In the genomic region with DNA sequence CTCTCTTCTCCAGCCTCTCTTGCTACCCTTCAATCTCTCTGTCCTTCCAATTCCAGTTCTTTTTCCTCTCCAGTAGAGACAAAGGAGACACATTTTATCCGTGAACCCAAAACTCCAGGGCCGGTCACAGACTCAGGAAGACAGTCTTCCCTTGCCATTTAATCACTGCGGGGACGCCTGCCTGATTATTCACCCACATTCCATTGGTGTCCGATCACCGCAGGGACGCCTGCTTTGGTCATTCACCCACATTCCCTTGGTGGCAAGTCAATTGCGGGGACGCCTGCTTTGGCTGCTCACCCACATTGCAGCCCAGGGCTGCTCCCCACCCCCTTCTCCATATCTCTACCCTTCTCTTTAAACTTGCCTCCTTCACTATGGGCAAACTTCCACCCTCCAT, we compare ENCODE assay signal across 9 cellular contexts. TPM values are rescaled to one million over a fixed set of nuclear protein-coding genes. Genes with fewer than 3 reads are reported as not detected.
A peak's percentile ranks its signal among the peaks of the same experiment; 100 is the strongest.
DNase-seq lines count a peak whose midpoint lies in the region; FAIRE-seq and TF ChIP-seq lines count a peak whose summit lies in the region.
"Not testable (repeated sequence)": the region's sequence is repeated elsewhere in the genome, so short reads cannot be mapped to it uniquely, and the experiment has no call there.
"Had no signal": no experiment of that assay in that cellular context is flagged by ENCODE, and none has a peak within 500 bp of the region (broad histone marks: within the 10 kb centered on the region; RNA-seq: fewer than 3 reads in every experiment).

No MANE protein-coding gene starts in this region.

- not testable (repeated sequence) for H3K4me3 ChIP-seq in AG10803 (ENCODE audit: low read length); H1 (ENCODE audit: extremely low read depth in 1 of 4, insufficient read depth in 2 of 4, low read depth in 3 of 4, low read length in 4 of 4)
- peak overlapping the region; percentile 42 for H3K4me3 ChIP-seq in skeletal muscle satellite cell (ENCODE audit: low read length)

- not testable (repeated sequence) for FAIRE-seq in H1 (lab: Jason Lieb, UNC)

- not testable (repeated sequence) for H3K27me3 Mint-ChIP-seq in activated CD4-positive, alpha-beta T cell treated with anti-CD3 and anti-CD28 coated beads, Interleukin-2, amount 10 ng/mL, durations not matched to agents 7 days and 5 days; activated naive CD4-positive, alpha-beta T cell treated with anti-CD3 and anti-CD28 coated beads, Interleukin-2, amount 50 U/mL, for 24 hours

- not testable (repeated sequence) for H3K36me3 Mint-ChIP-seq in activated CD4-positive, alpha-beta T cell treated with anti-CD3 and anti-CD28 coated beads, Interleukin-2, amount 10 ng/mL, durations not matched to agents 7 days and 5 days (ENCODE audit: low read depth); activated naive CD4-positive, alpha-beta T cell treated with anti-CD3 and anti-CD28 coated beads, Interleukin-2, amount 50 U/mL, for 24 hours

- not testable (repeated sequence) for H2BK20ac ChIP-seq in H1 (ENCODE audit: low read length)

- H4K20me1 ChIP-seq in H1 (replicated peaks in 1 of 2; ENCODE audit: control insufficient read depth in 1 of 2, insufficient read depth in 2 of 2, low read length in 2 of 2): not testable (repeated sequence)

- not testable (repeated sequence) for H2BK15ac ChIP-seq in H1 (ENCODE audit: low read length)

- H3K79me1 ChIP-seq in H1 (ENCODE audit: low read depth, low read length): not testable (repeated sequence)

- not testable (repeated sequence) for TF ChIP-seq POLR2A in H1 (IDR thresholded peaks at IDR 0.05; ENCODE audit: control extremely low read depth in 1 of 2, low read depth in 2 of 2, low read length in 2 of 2)

- not testable (repeated sequence) for H3K9me3 ChIP-seq in H1 (ENCODE audit: insufficient read depth in 2 of 2, low read depth in 1 of 2, low read length in 1 of 2); skeletal muscle satellite cell (replicated peaks; ENCODE audit: low read length)

- H3K14ac ChIP-seq in H1 (ENCODE audit: insufficient read length): not testable (repeated sequence)

- not testable (repeated sequence) for H3K4me1 Mint-ChIP-seq in activated CD4-positive, alpha-beta T cell treated with anti-CD3 and anti-CD28 coated beads, Interleukin-2, amount 10 ng/mL, durations not matched to agents 7 days and 5 days
- peaks cover 12% of the 10 kb centered on the region for H3K4me1 Mint-ChIP-seq in activated naive CD4-positive, alpha-beta T cell treated with anti-CD3 and anti-CD28 coated beads, Interleukin-2, amount 50 U/mL, for 24 hours

- CTCF ChIA-PET in activated CD4-positive, alpha-beta T cell treated with anti-CD3 and anti-CD28 coated beads, Interleukin-2, amount 10 ng/mL, durations not matched to agents 7 days and 5 days (lab: Charles Lee): not testable (repeated sequence)
- CTCF ChIA-PET in H1 (lab: Charles Lee; ENCODE audit: partially characterized antibody): interaction anchor here (1.9 kb wide), 1 partner anchor 12 kb away, joined by 12 read pairs; no protein-coding TSS in a partner anchor

- H3K36me3 ChIP-seq in H1 (ENCODE audit: control insufficient read depth in 2 of 4, insufficient read depth in 4 of 4, low read length in 3 of 4); skeletal muscle satellite cell (ENCODE audit: insufficient read depth, low read length): not testable (repeated sequence)

- not testable (repeated sequence) for H3K9ac ChIP-seq in H1 (replicated peaks in 1 of 4; ENCODE audit: extremely low read depth in 1 of 4, low read depth in 3 of 4, low read length in 3 of 4)
- H3K9ac ChIP-seq in skeletal muscle satellite cell (ENCODE audit: low read depth, low read length): peak overlapping the region; percentile 50

- not testable (repeated sequence) for H3K18ac ChIP-seq in H1 (ENCODE audit: extremely low read depth, low read length)

- not testable (repeated sequence) for H3K56ac ChIP-seq in H1 (replicated peaks; ENCODE audit: insufficient read length, low read depth, low read length)

- not testable (repeated sequence) for H2BK5ac ChIP-seq in H1 (ENCODE audit: low read depth, low read length)

- TF ChIP-seq EP300 in Ishikawa (IDR thresholded peaks at IDR 0.05; ENCODE audit: borderline replicate concordance); H1 (IDR thresholded peaks at IDR 0.05; ENCODE audit: borderline replicate concordance in 1 of 2, low read depth in 2 of 2, low read length in 2 of 2): not testable (repeated sequence)

- H3K4me3 Mint-ChIP-seq in activated CD4-positive, alpha-beta T cell treated with anti-CD3 and anti-CD28 coated beads, Interleukin-2, amount 10 ng/mL, durations not matched to agents 7 days and 5 days: peak overlapping the region; percentile 79
- H3K4me3 Mint-ChIP-seq in activated naive CD4-positive, alpha-beta T cell treated with anti-CD3 and anti-CD28 coated beads, Interleukin-2, amount 50 U/mL, for 24 hours: peak overlapping the region; percentile 90

- not testable (repeated sequence) for H3K27ac ChIP-seq in H1 (ENCODE audit: low read depth, low read length)

- H3K23me2 ChIP-seq in H1 (ENCODE audit: low read depth, low read length): not testable (repeated sequence)

- H4K8ac ChIP-seq in H1 (ENCODE audit: extremely low read depth, insufficient read depth, low read length): not testable (repeated sequence)

- not testable (repeated sequence) for H3K9me3 Mint-ChIP-seq in activated CD4-positive, alpha-beta T cell treated with anti-CD3 and anti-CD28 coated beads, Interleukin-2, amount 10 ng/mL, durations not matched to agents 7 days and 5 days; activated naive CD4-positive, alpha-beta T cell treated with anti-CD3 and anti-CD28 coated beads, Interleukin-2, amount 50 U/mL, for 24 hours

- POLR2A ChIA-PET in activated CD4-positive, alpha-beta T cell treated with anti-CD3 and anti-CD28 coated beads, Interleukin-2, amount 10 ng/mL, durations not matched to agents 7 days and 5 days (lab: Charles Lee); H1 (lab: Charles Lee; ENCODE audit: partially characterized antibody): not testable (repeated sequence)

- not testable (repeated sequence) for TF ChIP-seq RAD21 in Ishikawa (IDR thresholded peaks at IDR 0.05; ENCODE audit: low read depth); H1 (IDR thresholded peaks at IDR 0.05 in 1 of 2, conservative IDR thresholded peaks at IDR 0.05 in 1 of 2; ENCODE audit: low read depth in 2 of 2, low read length in 2 of 2)

- H2BK12ac ChIP-seq in H1 (ENCODE audit: low read depth, low read length): not testable (repeated sequence)

- not testable (repeated sequence) for H4K5ac ChIP-seq in H1 (ENCODE audit: insufficient read length, low read depth, low read length)

- 88% methylated on average over 9 of the region's 9 CpGs; no CpG with 5 or more reads in 1 of the 2 experiments for WGBS in H1 (ENCODE audit: extremely low coverage in 1 of 2, insufficient coverage in 1 of 2, insufficient read length in 1 of 2, insufficient replicate concordance in 2 of 2, low coverage in 1 of 2, low lambda C conversion rate in 2 of 2, missing lambda C conversion rate in 1 of 2), 2 experiments

- not testable (repeated sequence) for H3K79me2 ChIP-seq in H1 (ENCODE audit: control insufficient read depth in 1 of 2, insufficient read depth in 2 of 2, low read length in 2 of 2)

- not testable (repeated sequence) for TF ChIP-seq CTCF in AG10803 (conservative IDR thresholded peaks at IDR 0.05; ENCODE audit: low read length); H1 (IDR thresholded peaks at IDR 0.05; ENCODE audit: control extremely low read depth in 1 of 3, insufficient read depth in 1 of 3, low read depth in 1 of 3, low read length in 3 of 3)

- DNase-seq in AG10803 (ENCODE audit: low read depth) (peak; percentile 77), GM03348 (ENCODE audit: low spot score) (peak; percentile 58), RPMI7951 (ENCODE audit: low read depth) (peak; percentile 60)
- not testable (repeated sequence) for DNase-seq in activated CD4-positive, alpha-beta T cell treated with anti-CD3 and anti-CD28 coated beads, Interleukin-2, amount 10 ng/mL, durations not matched to agents 7 days and 5 days; H1 (ENCODE audit: low read depth in 1 of 2, low spot score in 2 of 2)

- not testable (repeated sequence) for H3K4ac ChIP-seq in H1 (replicated peaks; ENCODE audit: insufficient read length, low read depth, low read length)

- not testable (repeated sequence) for H3K23ac ChIP-seq in H1 (ENCODE audit: insufficient read length)

- H3K27me3 ChIP-seq in H1 (replicated peaks in 1 of 4; ENCODE audit: control insufficient read depth in 3 of 4, extremely low read depth in 1 of 4, insufficient read depth in 3 of 4, low read length in 3 of 4); skeletal muscle satellite cell (ENCODE audit: control insufficient read depth, insufficient read depth, low read length): not testable (repeated sequence)

- not testable (repeated sequence) for H2AFZ ChIP-seq in H1 (ENCODE audit: low read length)

- not testable (repeated sequence) for H3K27ac Mint-ChIP-seq in activated CD4-positive, alpha-beta T cell treated with anti-CD3 and anti-CD28 coated beads, Interleukin-2, amount 10 ng/mL, durations not matched to agents 7 days and 5 days; activated naive CD4-positive, alpha-beta T cell treated with anti-CD3 and anti-CD28 coated beads, Interleukin-2, amount 50 U/mL, for 24 hours

- H4K91ac ChIP-seq in H1 (replicated peaks; ENCODE audit: insufficient read length, low read length): not testable (repeated sequence)

- H3K4me2 ChIP-seq in H1 (ENCODE audit: insufficient read depth in 1 of 2, low read depth in 2 of 2, low read length in 2 of 2): not testable (repeated sequence)
- H3K4me2 ChIP-seq in skeletal muscle satellite cell (ENCODE audit: low read length): peak overlapping the region; percentile 69

- H3K4me1 ChIP-seq in H1 (replicated peaks in 1 of 4; ENCODE audit: control insufficient read depth in 3 of 4, insufficient read depth in 4 of 4, low read length in 3 of 4): not testable (repeated sequence)
- H3K4me1 ChIP-seq in skeletal muscle satellite cell (ENCODE audit: control insufficient read depth, insufficient read depth, low read length): peaks cover 11% of the 10 kb centered on the region

- H2BK120ac ChIP-seq in H1 (replicated peaks; ENCODE audit: low read depth, low read length): not testable (repeated sequence)

- not testable (repeated sequence) for H2AK5ac ChIP-seq in H1 (ENCODE audit: low read depth, low read length)

RNA-seq across cellular contexts. Expression of gene ADA, which starts 19.4 kb away (rescaled TPM):
- total RNA-seq in RPMI7951 (2014; rRNA removed; shearing (Covaris generic)): 4.4 and 7.2 TPM in 2 replicates
- total RNA-seq in activated CD4-positive, alpha-beta T cell treated with anti-CD3 and anti-CD28 coated beads, Interleukin-2, amount 10 ng/mL, durations not matched to agents 7 days and 5 days: 100 to 1,000 TPM; 103 to 107 TPM
- total RNA-seq in H1 (2021; fragmentation: NEBNext Ultra II Directional; extraction: Animal tissue kit (Norgen Biotek cat#: 25700)): 19.5 and 19.9 TPM in 2 replicates
- 32.8 and 33.9 TPM in 2 replicates for polyA plus RNA-seq in H1 (2011; rRNA removed)
- polyA plus RNA-seq in H1 (2011; cell fraction: cytosol; rRNA removed): 39.6 TPM
- 34.6 TPM for polyA plus RNA-seq in H1 (2011; cell fraction: nucleus; rRNA removed)
- polyA plus RNA-seq in H1 (2012, experiment 1 of 2): 17.2 to 32.7 TPM (median 27.5 TPM) in 4 replicates
- polyA plus RNA-seq in H1 (2012, experiment 2 of 2): 29.3 TPM
- 16.4 TPM for polyA plus RNA-seq in H1 (2013, experiment 1 of 2)
- 15.0 TPM for polyA plus RNA-seq in H1 (2013, experiment 2 of 2)
- polyA minus RNA-seq in H1 (2011; rRNA and poly(A)+ RNA removed): 18.1 and 23.1 TPM in 2 replicates
- 12.4 TPM for polyA minus RNA-seq in H1 (2011; cell fraction: cytosol; rRNA and poly(A)+ RNA removed)
- polyA minus RNA-seq in H1 (2011; cell fraction: nucleus; rRNA and poly(A)+ RNA removed): 11.7 TPM
- 16.5 and 21.6 TPM in 2 replicates for total RNA-seq in skeletal muscle satellite cell (2012; rRNA removed)

RNA-seq across cellular contexts. Expression of gene CCN5, which starts 44.3 kb away (rescaled TPM):
- not detected in 2 replicates for total RNA-seq in RPMI7951 (2014; rRNA removed; shearing (Covaris generic))
- not detected for total RNA-seq in activated CD4-positive, alpha-beta T cell treated with anti-CD3 and anti-CD28 coated beads, Interleukin-2, amount 10 ng/mL, durations not matched to agents 7 days and 5 days
- total RNA-seq in H1 (2021; fragmentation: NEBNext Ultra II Directional; extraction: Animal tissue kit (Norgen Biotek cat#: 25700)): not detected in 2 replicates
- polyA plus RNA-seq in H1 (2011; rRNA removed): not detected in 2 replicates
- not detected for polyA plus RNA-seq in H1 (2011; cell fraction: cytosol; rRNA removed)
- polyA plus RNA-seq in H1 (2011; cell fraction: nucleus; rRNA removed): not detected
- polyA plus RNA-seq in H1 (2012, experiment 1 of 2): 0.07 TPM in 1 of 4 replicates, not detected in the others
- polyA plus RNA-seq in H1 (2012, experiment 2 of 2): 0.10 TPM
- polyA plus RNA-seq in H1 (2013, experiment 1 of 2): not detected
- polyA plus RNA-seq in H1 (2013, experiment 2 of 2): not detected
- not detected in 2 replicates for polyA minus RNA-seq in H1 (2011; rRNA and poly(A)+ RNA removed)
- 6.5 TPM for polyA minus RNA-seq in H1 (2011; cell fraction: cytosol; rRNA and poly(A)+ RNA removed)
- 2.2 TPM for polyA minus RNA-seq in H1 (2011; cell fraction: nucleus; rRNA and poly(A)+ RNA removed)
- 13.2 and 77.5 TPM in 2 replicates for total RNA-seq in skeletal muscle satellite cell (2012; rRNA removed)
- total RNA-seq: frontal cortex had no signal
